Comparison of ENCODE assay signal across 1 cellular context in genomic region chr7:106944035-106944665, GRCh38.
TF ChIP-seq lines count a peak whose summit lies in the region.

No MANE protein-coding gene starts in this region.

TF ChIP-seq in HEK293, 187 proteins besides CTCF, POLR2A, EP300 and RAD21 (continued from another document):
- TF ChIP-seq, protein P1, sequence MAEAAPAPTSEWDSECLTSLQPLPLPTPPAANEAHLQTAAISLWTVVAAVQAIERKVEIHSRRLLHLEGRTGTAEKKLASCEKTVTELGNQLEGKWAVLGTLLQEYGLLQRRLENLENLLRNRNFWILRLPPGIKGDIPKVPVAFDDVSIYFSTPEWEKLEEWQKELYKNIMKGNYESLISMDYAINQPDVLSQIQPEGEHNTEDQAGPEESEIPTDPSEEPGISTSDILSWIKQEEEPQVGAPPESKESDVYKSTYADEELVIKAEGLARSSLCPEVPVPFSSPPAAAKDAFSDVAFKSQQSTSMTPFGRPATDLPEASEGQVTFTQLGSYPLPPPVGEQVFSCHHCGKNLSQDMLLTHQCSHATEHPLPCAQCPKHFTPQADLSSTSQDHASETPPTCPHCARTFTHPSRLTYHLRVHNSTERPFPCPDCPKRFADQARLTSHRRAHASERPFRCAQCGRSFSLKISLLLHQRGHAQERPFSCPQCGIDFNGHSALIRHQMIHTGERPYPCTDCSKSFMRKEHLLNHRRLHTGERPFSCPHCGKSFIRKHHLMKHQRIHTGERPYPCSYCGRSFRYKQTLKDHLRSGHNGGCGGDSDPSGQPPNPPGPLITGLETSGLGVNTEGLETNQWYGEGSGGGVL (tag by site-specific recombination; IDR thresholded peaks at IDR 0.05), result no peak
